ENCODE assay signal across 14 cellular contexts in the genomic region with DNA sequence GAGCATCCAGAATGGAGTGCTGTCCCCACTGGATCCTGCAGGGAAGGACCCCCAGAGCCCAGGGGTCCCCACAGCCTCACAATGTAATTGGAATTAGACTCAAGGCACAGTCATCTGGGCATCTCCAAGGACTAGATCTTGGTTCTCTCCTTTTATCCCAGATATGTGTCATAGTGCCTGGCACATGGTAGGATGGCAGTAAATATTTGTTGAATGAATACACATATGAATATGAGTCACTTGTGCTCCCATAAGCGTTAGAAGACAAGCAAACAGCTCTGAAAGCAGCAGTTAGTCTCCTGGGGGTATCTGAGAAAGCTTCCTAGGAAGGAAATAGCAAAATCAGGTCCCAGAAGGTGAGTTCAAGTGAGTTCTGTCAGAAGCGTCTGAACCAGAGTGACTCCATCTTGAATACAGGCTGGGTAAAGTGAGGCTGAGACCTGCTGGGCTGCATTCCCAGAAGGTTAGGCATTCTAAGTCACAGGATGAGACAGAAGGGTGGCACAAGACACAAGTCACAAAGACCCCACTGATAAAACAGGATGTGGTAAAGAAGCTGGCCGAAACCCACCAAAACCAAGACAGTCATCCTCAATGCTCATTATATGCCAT.
DNase-seq lines count a peak whose midpoint lies in the region; ATAC-seq, FAIRE-seq and TF ChIP-seq lines count a peak whose summit lies in the region.
"Had no signal": no experiment of that assay in that cellular context is flagged by ENCODE, and none has a peak within 500 bp of the region (broad histone marks: within the 10 kb centered on the region; RNA-seq: fewer than 3 reads in every experiment).

No MANE protein-coding gene starts in this region.

- CTCF ChIA-PET in GM12878 (lab: Yijun Ruan, JAX), result no interaction called here

- SMC1A ChIA-PET in GM12878 (lab: Charles Lee; ENCODE audit: uncharacterized antibody, unreplicated experiment), result interaction anchor here (1.2 kb wide), 1 partner anchor 34 kb away, joined by 3 read pairs; no protein-coding TSS in a partner anchor

- BruUV-seq in GM12878 (replicated peaks; lab: Mats Ljungman, UMichigan), result no TSS peak

- WGBS in GM12878 (ENCODE audit: insufficient coverage, insufficient replicate concordance, low lambda C conversion rate, missing lambda C conversion rate), result 5% methylated on average over 3 of the region's 3 CpGs

- H3K9me3 ChIP-seq in GM12878 (replicated peaks; ENCODE audit: control insufficient read depth, insufficient read depth, low read length) (no peaks in the 10 kb centered on the region), neural progenitor cell (ENCODE audit: low read depth) (no peaks in the 10 kb centered on the region), lower lobe of right lung (no peaks in the 10 kb centered on the region)
- H3K9me3 ChIP-seq: neutrophil had no signal

- TF ChIP-seq CTCF in GM12878 (IDR thresholded peaks at IDR 0.05 in 2 of 3, conservative IDR thresholded peaks at IDR 0.05 in 1 of 3; ENCODE audit: control insufficient read depth in 2 of 3, extremely low read depth in 1 of 3, insufficient read depth in 1 of 3, low read depth in 3 of 3, low read length in 3 of 3) (no peak), neural progenitor cell (IDR thresholded peaks at IDR 0.05) (no peak), lower lobe of right lung (IDR thresholded peaks at IDR 0.05) (no peak), chondrocyte (IDR thresholded peaks at IDR 0.05) (no peak)

- no peak for TF ChIP-seq POLR2A in GM12878 (IDR thresholded peaks at IDR 0.05; ENCODE audit: low read depth, low read length)

- no peak for TF ChIP-seq RAD21 in GM12878 (IDR thresholded peaks at IDR 0.05; ENCODE audit: insufficient read depth, low read depth, low read length)

- H3K27ac ChIP-seq in GM12878 (ENCODE audit: control insufficient read depth, insufficient read depth), result no peak overlapping the region
- no peak overlapping the region for H3K27ac ChIP-seq in neural progenitor cell
- H3K27ac ChIP-seq in lower lobe of right lung, result no peak overlapping the region
- H3K27ac ChIP-seq: neutrophil had no signal

- H2AFZ ChIP-seq in GM12878 (ENCODE audit: control insufficient read depth, low read depth, low read length) (no peak overlapping the region), neural progenitor cell (replicated peaks) (no peak overlapping the region)

- H3K4me1 Mint-ChIP-seq in neural progenitor cell (peaks cover 7% of the 10 kb centered on the region), chondrocyte (ENCODE audit: low read depth) (peaks cover 3% of the 10 kb centered on the region)

- H3K9me3 Mint-ChIP-seq in neural progenitor cell, result peaks cover 10% of the 10 kb centered on the region
- H3K9me3 Mint-ChIP-seq in chondrocyte (ENCODE audit: low read depth), result no peaks in the 10 kb centered on the region

- DNase-seq in EH (ENCODE audit: low read depth) (peak; percentile 81), NCI-H226 (peak; percentile 71), GM12878 (ENCODE audit: low read depth, low spot score) (no peak), neural progenitor cell (ENCODE audit: low spot score) (no peak), NCI-H2081 (lab: John Stamatoyannopoulos, UW) (no peak), lower lobe of right lung (no peak), chondrocyte (ENCODE audit: low spot score) (no peak)
- DNase-seq: activated CD4-positive, alpha-beta T cell treated with anti-CD3 and anti-CD28 coated beads for 4 hours; activated gamma-delta T cell; caudate nucleus; NCI-H1436 treated with DMSO at 0.1 percent for 48 hours had no signal

- H3K4me3 Mint-ChIP-seq in neural progenitor cell, result no peak overlapping the region
- no peak overlapping the region for H3K4me3 Mint-ChIP-seq in chondrocyte (ENCODE audit: unreplicated experiment)

- no peaks in the 10 kb centered on the region for H4K20me1 ChIP-seq in GM12878 (ENCODE audit: control insufficient read depth, insufficient read depth)
- no peaks in the 10 kb centered on the region for H4K20me1 ChIP-seq in neural progenitor cell (ENCODE audit: low read depth)

- H3F3A ChIP-seq in neural progenitor cell (ENCODE audit: low read depth), result peaks cover 7% of the 10 kb centered on the region

- H3K27me3 Mint-ChIP-seq in neural progenitor cell (ENCODE audit: insufficient read depth, low read depth) (peaks cover 3% of the 10 kb centered on the region), chondrocyte (ENCODE audit: low read depth) (peaks cover 13% of the 10 kb centered on the region)

- H3K9ac ChIP-seq in GM12878 (ENCODE audit: control insufficient read depth, insufficient read depth, low read length), result no peak overlapping the region
- no peak overlapping the region for H3K9ac ChIP-seq in neural progenitor cell

- intact Hi-C loops in GM12878 (cut with micrococcal nuclease; ENCODE audit: unreplicated experiment) (no loop called here), lower lobe of right lung (cut with DNase I) (no loop called here)

- FAIRE-seq in GM12878 (lab: Jason Lieb, UNC), result no peak

- TF ChIP-seq EP300 in GM12878 (IDR thresholded peaks at IDR 0.05; ENCODE audit: borderline replicate concordance in 1 of 2, control insufficient read depth in 1 of 2, low read depth in 2 of 2, low read length in 2 of 2), result no peak

- H3K27me3 ChIP-seq in GM12878 (replicated peaks in 1 of 2; ENCODE audit: control insufficient read depth in 2 of 2, insufficient read depth in 2 of 2, low read length in 1 of 2) (no peaks in the 10 kb centered on the region), neural progenitor cell (no peaks in the 10 kb centered on the region), lower lobe of right lung (ENCODE audit: low read depth) (no peaks in the 10 kb centered on the region)
- H3K27me3 ChIP-seq: neutrophil had no signal

- H3K4me3 ChIP-seq in GM12878 (no peak overlapping the region), neural progenitor cell (no peak overlapping the region), lower lobe of right lung (no peak overlapping the region)
- H3K4me3 ChIP-seq: smooth muscle cell had no signal

- POLR2A ChIA-PET in GM12878 (lab: Charles Lee), result interaction anchor here (0.5 to 1.2 kb wide), 2 partner anchors 9 to 39 kb away, joined by 5 read pairs; no protein-coding TSS in a partner anchor

- RAD21 ChIA-PET in GM12878 (lab: Charles Lee; ENCODE audit: unreplicated experiment), result no interaction called here

- H3K4me2 ChIP-seq in GM12878 (ENCODE audit: control insufficient read depth, insufficient read depth) (no peak overlapping the region), neural progenitor cell (no peak overlapping the region)
- H3K4me2 ChIP-seq: smooth muscle cell had no signal

- H3K27ac Mint-ChIP-seq in neural progenitor cell, result peak overlapping the region; percentile 47
- H3K27ac Mint-ChIP-seq in chondrocyte (ENCODE audit: unreplicated experiment), result no peak overlapping the region

- H3K36me3 Mint-ChIP-seq in neural progenitor cell (no peaks in the 10 kb centered on the region), chondrocyte (ENCODE audit: low read depth) (no peaks in the 10 kb centered on the region)

- H3K4me1 ChIP-seq in GM12878 (ENCODE audit: control insufficient read depth, insufficient read depth, low read length) (peaks cover 7% of the 10 kb centered on the region), neural progenitor cell (peaks cover 12% of the 10 kb centered on the region), lower lobe of right lung (no peaks in the 10 kb centered on the region)

- H3K79me2 ChIP-seq in GM12878 (ENCODE audit: control insufficient read depth, insufficient read depth, low read length) (no peaks in the 10 kb centered on the region), neural progenitor cell (ENCODE audit: low read depth) (no peaks in the 10 kb centered on the region)

- ATAC-seq in GM12878 (no peak), HG03571 (IDR thresholded peaks at IDR 0.05; ENCODE audit: unreplicated experiment) (no peak), lower lobe of right lung (no peak)

- in situ Hi-C loops in GM12878 (cut with MboI), result no loop called here

- no peaks in the 10 kb centered on the region for H3K36me3 ChIP-seq in GM12878 (ENCODE audit: control insufficient read depth in 2 of 2, insufficient read depth in 2 of 2, low read length in 1 of 2)
- H3K36me3 ChIP-seq in neural progenitor cell, result no peaks in the 10 kb centered on the region
- no peaks in the 10 kb centered on the region for H3K36me3 ChIP-seq in lower lobe of right lung
- H3K36me3 ChIP-seq: neutrophil had no signal

TF ChIP-seq in GM12878, 131 proteins besides CTCF, POLR2A, EP300 and RAD21 (continues in another document):
- TF ChIP-seq, protein P1, sequence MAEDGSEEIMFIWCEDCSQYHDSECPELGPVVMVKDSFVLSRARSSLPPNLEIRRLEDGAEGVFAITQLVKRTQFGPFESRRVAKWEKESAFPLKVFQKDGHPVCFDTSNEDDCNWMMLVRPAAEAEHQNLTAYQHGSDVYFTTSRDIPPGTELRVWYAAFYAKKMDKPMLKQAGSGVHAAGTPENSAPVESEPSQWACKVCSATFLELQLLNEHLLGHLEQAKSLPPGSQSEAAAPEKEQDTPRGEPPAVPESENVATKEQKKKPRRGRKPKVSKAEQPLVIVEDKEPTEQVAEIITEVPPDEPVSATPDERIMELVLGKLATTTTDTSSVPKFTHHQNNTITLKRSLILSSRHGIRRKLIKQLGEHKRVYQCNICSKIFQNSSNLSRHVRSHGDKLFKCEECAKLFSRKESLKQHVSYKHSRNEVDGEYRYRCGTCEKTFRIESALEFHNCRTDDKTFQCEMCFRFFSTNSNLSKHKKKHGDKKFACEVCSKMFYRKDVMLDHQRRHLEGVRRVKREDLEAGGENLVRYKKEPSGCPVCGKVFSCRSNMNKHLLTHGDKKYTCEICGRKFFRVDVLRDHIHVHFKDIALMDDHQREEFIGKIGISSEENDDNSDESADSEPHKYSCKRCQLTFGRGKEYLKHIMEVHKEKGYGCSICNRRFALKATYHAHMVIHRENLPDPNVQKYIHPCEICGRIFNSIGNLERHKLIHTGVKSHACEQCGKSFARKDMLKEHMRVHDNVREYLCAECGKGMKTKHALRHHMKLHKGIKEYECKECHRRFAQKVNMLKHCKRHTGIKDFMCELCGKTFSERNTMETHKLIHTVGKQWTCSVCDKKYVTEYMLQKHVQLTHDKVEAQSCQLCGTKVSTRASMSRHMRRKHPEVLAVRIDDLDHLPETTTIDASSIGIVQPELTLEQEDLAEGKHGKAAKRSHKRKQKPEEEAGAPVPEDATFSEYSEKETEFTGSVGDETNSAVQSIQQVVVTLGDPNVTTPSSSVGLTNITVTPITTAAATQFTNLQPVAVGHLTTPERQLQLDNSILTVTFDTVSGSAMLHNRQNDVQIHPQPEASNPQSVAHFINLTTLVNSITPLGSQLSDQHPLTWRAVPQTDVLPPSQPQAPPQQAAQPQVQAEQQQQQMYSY (CRISPR knock-in tag; IDR thresholded peaks at IDR 0.05), result peak; percentile 16; the same call in 1 of the 2 replicates

Comparison
In these comparisons a context has a peak if more than half of its experiments do, and no peak if none do; other contexts are left out.
1. DNase-seq: peak in EH (single experiment) and NCI-H226 (single experiment); none in GM12878 (single experiment), neural progenitor cell (single experiment), NCI-H2081 (0 of 2), lower lobe of right lung (single experiment) and chondrocyte (single experiment).